ENCODE assay signal across 9 cellular contexts in genomic region chr4:83110970-83111369, GRCh38. TPM values are rescaled to one million over a fixed set of nuclear protein-coding genes. Genes with fewer than 3 reads are reported as not detected.
DNase-seq lines count a peak whose midpoint lies in the region; ATAC-seq and TF ChIP-seq lines count a peak whose summit lies in the region.
"Had no signal": no experiment of that assay in that cellular context is flagged by ENCODE, and none has a peak within 500 bp of the region (broad histone marks: within the 10 kb centered on the region; RNA-seq: fewer than 3 reads in every experiment).

No MANE protein-coding gene starts in this region.

- peak overlapping the region; percentile 84; the same call in 1 of the 2 replicates for H3K27ac Mint-ChIP-seq in HFFc6
- peak overlapping the region; percentile 99 for H3K27ac Mint-ChIP-seq in activated naive CD8-positive, alpha-beta T cell
- peak overlapping the region; percentile 92 to 99 (median 98) for H3K27ac Mint-ChIP-seq in naive thymus-derived CD4-positive, alpha-beta T cell

- H3K27me3 Mint-ChIP-seq in HFFc6 (ENCODE audit: insufficient read depth): no peaks in the 10 kb centered on the region; the same call in 1 of the 2 replicates
- H3K27me3 Mint-ChIP-seq in activated naive CD8-positive, alpha-beta T cell: no peaks in the 10 kb centered on the region
- no peaks in the 10 kb centered on the region for H3K27me3 Mint-ChIP-seq in naive thymus-derived CD4-positive, alpha-beta T cell

- H3K36me3 Mint-ChIP-seq in HFFc6 (ENCODE audit: low read depth): no peaks in the 10 kb centered on the region
- H3K36me3 Mint-ChIP-seq in activated naive CD8-positive, alpha-beta T cell: peaks cover 3% of the 10 kb centered on the region
- H3K36me3 Mint-ChIP-seq in naive thymus-derived CD4-positive, alpha-beta T cell: peaks cover 5 to 51% (median 21%) of the 10 kb centered on the region in 5 donors

- POLR2A ChIA-PET in naive thymus-derived CD4-positive, alpha-beta T cell (lab: Charles Lee): interaction anchor here (0.8 to 7.7 kb wide), 20 partner anchors 13 to 345 kb away, joined by 3 to 61 read pairs (median 6); partner anchors contain the start of genes COPS4, HELQ and MRPS18C

- DNase-seq in HFFc6 (no peak), NCI-H446 (lab: John Stamatoyannopoulos, UW) (no peak), nucleus accumbens (lab: John Stamatoyannopoulos, UW) (no peak), NCI-H526 treated with DMSO at 0.1 percent for 48 hours (lab: John Stamatoyannopoulos, UW) (no peak)
- DNase-seq in naive thymus-derived CD4-positive, alpha-beta T cell: no peak

- H3K4me1 ChIP-seq in naive thymus-derived CD4-positive, alpha-beta T cell (ENCODE audit: control insufficient read depth in 2 of 2, insufficient read depth in 2 of 2, low read length in 2 of 2): peaks cover 29 to 37% of the 10 kb centered on the region in 2 donors

- H3K4me3 Mint-ChIP-seq in HFFc6: no peak overlapping the region
- H3K4me3 Mint-ChIP-seq in activated naive CD8-positive, alpha-beta T cell: peak overlapping the region; percentile 94
- H3K4me3 Mint-ChIP-seq in naive thymus-derived CD4-positive, alpha-beta T cell: peak overlapping the region; percentile 94 to 99 (median 98)

- peaks cover 65% of the 10 kb centered on the region for H3K4me1 Mint-ChIP-seq in HFFc6 (ENCODE audit: low read depth)
- peaks cover 68% of the 10 kb centered on the region for H3K4me1 Mint-ChIP-seq in activated naive CD8-positive, alpha-beta T cell (ENCODE audit: low read depth)
- H3K4me1 Mint-ChIP-seq in naive thymus-derived CD4-positive, alpha-beta T cell: peaks cover 25 to 61% (median 45%) of the 10 kb centered on the region in 7 donors

- peak overlapping the region; percentile 59; the same call in 1 of the 2 replicates for H3K27ac ChIP-seq in C4-2B
- peak overlapping the region; percentile 88 for H3K27ac ChIP-seq in naive thymus-derived CD4-positive, alpha-beta T cell (ENCODE audit: low read depth, low read length)
- H3K27ac ChIP-seq: testis had no signal

- CTCF ChIA-PET in naive thymus-derived CD4-positive, alpha-beta T cell (lab: Charles Lee): interaction anchor here (0.9 to 5.2 kb wide), 17 partner anchors 8 to 149 kb away, joined by 3 to 48 read pairs (median 4); no protein-coding TSS in a partner anchor

- H3K9me3 ChIP-seq in naive thymus-derived CD4-positive, alpha-beta T cell (ENCODE audit: control insufficient read depth in 2 of 3, low read length in 3 of 3): no peaks in the 10 kb centered on the region
- H3K9me3 ChIP-seq: testis had no signal

- peaks cover 0 to 8% (median 0%) of the 10 kb centered on the region in 3 experiments for H3K36me3 ChIP-seq in naive thymus-derived CD4-positive, alpha-beta T cell (ENCODE audit: control insufficient read depth in 2 of 3, insufficient read depth in 3 of 3, low read length in 3 of 3)

- no peaks in the 10 kb centered on the region for H3K27me3 ChIP-seq in naive thymus-derived CD4-positive, alpha-beta T cell (ENCODE audit: control insufficient read depth in 2 of 2, insufficient read depth in 2 of 2, low read length in 2 of 2)
- H3K27me3 ChIP-seq: testis had no signal

- intact Hi-C loops in naive thymus-derived CD4-positive, alpha-beta T cell (cut with micrococcal nuclease): loop anchor here (1.0 to 10.0 kb wide), 21 partner anchors 11 to 1639 kb away; partner anchors contain the start of genes HELQ (in 2 of the 2), MRPS18C (in 2 of the 2), COPS4 (in 1 of the 2) and RASGEF1B (in 1 of the 2)

- no peak for ATAC-seq in naive thymus-derived CD4-positive, alpha-beta T cell
- no peak for ATAC-seq in HG02642 (IDR thresholded peaks at IDR 0.05; ENCODE audit: poor library complexity, unreplicated experiment)

- peak overlapping the region; percentile 82 for H3K4me3 ChIP-seq in naive thymus-derived CD4-positive, alpha-beta T cell (ENCODE audit: low read length)

- TF ChIP-seq CTCF in C4-2B (conservative IDR thresholded peaks at IDR 0.05): no peak
- TF ChIP-seq CTCF in HFFc6 (IDR thresholded peaks at IDR 0.05): no peak

- H3K9me3 Mint-ChIP-seq in HFFc6: no peaks in the 10 kb centered on the region
- H3K9me3 Mint-ChIP-seq in activated naive CD8-positive, alpha-beta T cell (ENCODE audit: low read depth): no peaks in the 10 kb centered on the region
- H3K9me3 Mint-ChIP-seq in naive thymus-derived CD4-positive, alpha-beta T cell: no peaks in the 10 kb centered on the region

RNA-seq across cellular contexts. Expression of gene PLAC8, which starts 3.6 kb away (rescaled TPM):
- total RNA-seq in HFFc6 (2021; fragmentation: NEBNext Ultra II Directional; extraction: Animal tissue kit (Norgen Biotek cat#: 25700)): 1 to 10 TPM; 1.8 to 7.4 (median 5.7) TPM
- 100 to 1,000 TPM; 204 to 340 (median 247) TPM for total RNA-seq in naive thymus-derived CD4-positive, alpha-beta T cell
- polyA plus RNA-seq in naive thymus-derived CD4-positive, alpha-beta T cell: 100 to 1,000 TPM; 336 to 634 TPM

Comparison
In these comparisons a context has a peak if more than half of its experiments do, and no peak if none do; other contexts are left out.
1. RNA of gene PLAC8, which starts 3.6 kb away (total RNA-seq): 204 to 340 TPM in naive thymus-derived CD4-positive, alpha-beta T cell; 1.8 to 7.4 TPM in HFFc6; every median in the first group is over 10 times any median in the second.
2. Peak in every context shown above with its lines, with median percentiles within 50 percentile points of each other: H3K27ac Mint-ChIP-seq.